Comparison of ENCODE assay signal across 17 cellular contexts in the genomic region with DNA sequence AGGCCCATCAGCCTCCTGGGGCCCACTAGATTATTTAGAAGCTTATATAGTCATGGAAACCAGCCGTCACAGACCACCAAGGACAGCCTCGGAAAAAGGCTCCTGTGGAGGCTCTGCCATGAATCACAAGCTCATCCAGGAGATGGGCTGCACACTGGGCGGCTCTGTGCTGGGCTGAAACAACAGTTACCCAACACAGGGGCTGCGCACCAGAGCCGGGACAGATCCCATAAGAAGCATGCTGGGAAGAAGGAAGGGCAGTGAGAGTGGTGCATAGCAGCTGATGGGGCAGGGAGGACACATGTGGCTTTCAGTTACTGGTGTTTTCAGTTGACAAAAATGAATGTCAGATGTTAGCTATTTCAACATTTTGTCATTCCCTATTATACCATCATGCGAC.
A peak's percentile ranks its signal among the peaks of the same experiment; 100 is the strongest.
DNase-seq lines count a peak whose midpoint lies in the region; ATAC-seq, FAIRE-seq and TF ChIP-seq lines count a peak whose summit lies in the region.
"Had no signal": no experiment of that assay in that cellular context is flagged by ENCODE, and none has a peak within 500 bp of the region (broad histone marks: within the 10 kb centered on the region; RNA-seq: fewer than 3 reads in every experiment).

No MANE protein-coding gene starts in this region.

- POLR2A ChIA-PET in activated CD8-positive, alpha-beta T cell treated with anti-CD3 and anti-CD28 coated beads for 36 hours (lab: Charles Lee), result interaction anchor here (0.5 to 1.9 kb wide), 5 partner anchors 10 to 81 kb away, joined by 3 to 4 read pairs (median 3); no protein-coding TSS in a partner anchor
- POLR2A ChIA-PET in activated CD8-positive, alpha-beta T cell treated with anti-CD3 and anti-CD28 coated beads, Interleukin-2, amount 10 ng/mL, durations not matched to agents 7 days and 5 days (lab: Charles Lee), result no interaction called here

- no peaks in the 10 kb centered on the region for H3K9me3 ChIP-seq in suprapubic skin
- no peaks in the 10 kb centered on the region for H3K9me3 ChIP-seq in WERI-Rb-1 (ENCODE audit: severe bottlenecking)

- H3K36me3 Mint-ChIP-seq in activated CD8-positive, alpha-beta T cell treated with anti-CD3 and anti-CD28 coated beads for 36 hours (ENCODE audit: low read depth), result peaks cover 73% of the 10 kb centered on the region
- H3K36me3 Mint-ChIP-seq in activated CD8-positive, alpha-beta T cell treated with anti-CD3 and anti-CD28 coated beads, Interleukin-2, amount 10 ng/mL, durations not matched to agents 7 days and 5 days (ENCODE audit: low read depth), result peaks cover 79% of the 10 kb centered on the region
- H3K36me3 Mint-ChIP-seq in brain, result peaks cover 95% of the 10 kb centered on the region

- H3K36me3 ChIP-seq in suprapubic skin (peaks cover 82% of the 10 kb centered on the region), WERI-Rb-1 (peaks cover 83% of the 10 kb centered on the region)
- H3K36me3 ChIP-seq: neural progenitor cell had no signal

- intact Hi-C loops in activated CD8-positive, alpha-beta T cell treated with anti-CD3 and anti-CD28 coated beads for 36 hours (cut with micrococcal nuclease), result no loop called here

- H3K4me1 ChIP-seq in suprapubic skin, result no peaks in the 10 kb centered on the region
- H3K4me1 ChIP-seq: neural progenitor cell had no signal

- no peak for ATAC-seq in activated CD8-positive, alpha-beta T cell treated with anti-CD3 and anti-CD28 coated beads for 36 hours
- ATAC-seq in activated CD8-positive, alpha-beta T cell treated with anti-CD3 and anti-CD28 coated beads, Interleukin-2, amount 10 ng/mL, durations not matched to agents 7 days and 5 days, result no peak
- ATAC-seq: activated CD4-positive, CD25-positive, alpha-beta regulatory T cell treated with anti-CD3 and anti-CD28 coated beads, Interleukin-2, amount 50 U/mL, for 24 hours; stimulated activated naive B cell treated with anti-CD40 and anti-IgM and Interleukin-4, amounts not matched to agents 10 μg/mL and 1 μg/mL and 100 μg/mL, for 72 hours had no signal

- H3K4me1 Mint-ChIP-seq in activated CD8-positive, alpha-beta T cell treated with anti-CD3 and anti-CD28 coated beads for 36 hours (ENCODE audit: low read depth), result peaks cover 11% of the 10 kb centered on the region
- H3K4me1 Mint-ChIP-seq in activated CD8-positive, alpha-beta T cell treated with anti-CD3 and anti-CD28 coated beads, Interleukin-2, amount 10 ng/mL, durations not matched to agents 7 days and 5 days (ENCODE audit: low read depth), result peaks cover 10% of the 10 kb centered on the region
- peaks cover 5% of the 10 kb centered on the region for H3K4me1 Mint-ChIP-seq in brain
- H3K4me1 Mint-ChIP-seq: CD14-positive monocyte had no signal

- no peaks in the 10 kb centered on the region for H3K27me3 Mint-ChIP-seq in activated CD8-positive, alpha-beta T cell treated with anti-CD3 and anti-CD28 coated beads for 36 hours
- H3K27me3 Mint-ChIP-seq in activated CD8-positive, alpha-beta T cell treated with anti-CD3 and anti-CD28 coated beads, Interleukin-2, amount 10 ng/mL, durations not matched to agents 7 days and 5 days (ENCODE audit: low read depth), result no peaks in the 10 kb centered on the region
- no peaks in the 10 kb centered on the region for H3K27me3 Mint-ChIP-seq in brain
- H3K27me3 Mint-ChIP-seq: IgD-negative memory B cell; stimulated activated naive B cell treated with anti-CD40 and anti-IgM and Interleukin-4, amounts not matched to agents 10 μg/mL and 1 μg/mL and 100 μg/mL, for 72 hours had no signal

- H3K9me3 Mint-ChIP-seq in activated CD8-positive, alpha-beta T cell treated with anti-CD3 and anti-CD28 coated beads for 36 hours, result no peaks in the 10 kb centered on the region
- no peaks in the 10 kb centered on the region for H3K9me3 Mint-ChIP-seq in activated CD8-positive, alpha-beta T cell treated with anti-CD3 and anti-CD28 coated beads, Interleukin-2, amount 10 ng/mL, durations not matched to agents 7 days and 5 days (ENCODE audit: insufficient read depth)
- no peaks in the 10 kb centered on the region for H3K9me3 Mint-ChIP-seq in brain
- H3K9me3 Mint-ChIP-seq: IgD-negative memory B cell; neural progenitor cell; stimulated activated naive B cell treated with anti-CD40 and anti-IgM and Interleukin-4, amounts not matched to agents 10 μg/mL and 1 μg/mL and 100 μg/mL, for 72 hours had no signal

- WGBS in suprapubic skin, result 67% methylated on average over 6 of the region's 6 CpGs

- no peak for TF ChIP-seq EP300 in suprapubic skin (IDR thresholded peaks at IDR 0.05)

- H3K27ac Mint-ChIP-seq in activated CD8-positive, alpha-beta T cell treated with anti-CD3 and anti-CD28 coated beads for 36 hours, result peak overlapping the region; percentile 25
- no peak overlapping the region for H3K27ac Mint-ChIP-seq in activated CD8-positive, alpha-beta T cell treated with anti-CD3 and anti-CD28 coated beads, Interleukin-2, amount 10 ng/mL, durations not matched to agents 7 days and 5 days
- H3K27ac Mint-ChIP-seq in brain, result peak overlapping the region in 3 of 5 experiments; percentile 36 to 89 (median 77)
- H3K27ac Mint-ChIP-seq: IgD-negative memory B cell, neural progenitor cell had no signal

- H3K27ac ChIP-seq in suprapubic skin (peak overlapping the region; percentile 38), WERI-Rb-1 (no peak overlapping the region)
- H3K27ac ChIP-seq: 22Rv1, neural progenitor cell, RWPE1 had no signal

- TF ChIP-seq POLR2A in suprapubic skin (IDR thresholded peaks at IDR 0.05), result no peak

- CTCF ChIA-PET in activated CD8-positive, alpha-beta T cell treated with anti-CD3 and anti-CD28 coated beads for 36 hours (lab: Charles Lee), result interaction anchor here (1.0 to 2.4 kb wide), 4 partner anchors 8 to 87 kb away, joined by 3 to 13 read pairs (median 4); no protein-coding TSS in a partner anchor
- CTCF ChIA-PET in activated CD8-positive, alpha-beta T cell treated with anti-CD3 and anti-CD28 coated beads, Interleukin-2, amount 10 ng/mL, durations not matched to agents 7 days and 5 days (lab: Charles Lee), result interaction anchor here (1.1 to 13.0 kb wide), 2 partner anchors 10 to 83 kb away, joined by 3 to 275 read pairs; partner anchors contain the start of gene XPO6

- H3K4me3 Mint-ChIP-seq in activated CD8-positive, alpha-beta T cell treated with anti-CD3 and anti-CD28 coated beads for 36 hours, result no peak overlapping the region
- H3K4me3 Mint-ChIP-seq in activated CD8-positive, alpha-beta T cell treated with anti-CD3 and anti-CD28 coated beads, Interleukin-2, amount 10 ng/mL, durations not matched to agents 7 days and 5 days, result no peak overlapping the region
- H3K4me3 Mint-ChIP-seq in brain, result no peak overlapping the region
- H3K4me3 Mint-ChIP-seq: CD14-positive monocyte; IgD-negative memory B cell; neural progenitor cell; stimulated activated naive B cell treated with anti-CD40 and anti-IgM and Interleukin-4, amounts not matched to agents 10 μg/mL and 1 μg/mL and 100 μg/mL, for 72 hours had no signal

- no peak for DNase-seq in activated CD8-positive, alpha-beta T cell treated with anti-CD3 and anti-CD28 coated beads for 36 hours
- DNase-seq in activated CD8-positive, alpha-beta T cell treated with anti-CD3 and anti-CD28 coated beads, Interleukin-2, amount 10 ng/mL, durations not matched to agents 7 days and 5 days, result no peak
- DNase-seq in myocyte (ENCODE audit: low read depth) (peak; percentile 32), suprapubic skin (ENCODE audit: low spot score in 2 of 2) (no peak), HTR-8/SVneo (ENCODE audit: insufficient read length, low spot score) (no peak), WERI-Rb-1 (no peak)
- no peak for DNase-seq in activated CD4-positive, alpha-beta T cell treated with anti-CD3 and anti-CD28 coated beads for 48 hours
- DNase-seq: dermis blood vessel endothelial cell; stimulated activated naive B cell treated with anti-CD40 and anti-IgM and Interleukin-4, amounts not matched to agents 10 μg/mL and 1 μg/mL and 100 μg/mL, for 72 hours had no signal

- no peak for TF ChIP-seq CTCF in activated CD8-positive, alpha-beta T cell treated with anti-CD3 and anti-CD28 coated beads for 36 hours (IDR thresholded peaks at IDR 0.05)
- TF ChIP-seq CTCF in brain (conservative IDR thresholded peaks at IDR 0.05) (no peak), suprapubic skin (IDR thresholded peaks at IDR 0.05) (no peak), WERI-Rb-1 (IDR thresholded peaks at IDR 0.05; ENCODE audit: low read depth, low read length) (no peak)

- no peak for FAIRE-seq in HTR-8/SVneo (lab: Jason Lieb, UNC)
- FAIRE-seq: astrocyte had no signal

- H3K4me3 ChIP-seq in suprapubic skin, result no peak overlapping the region
- no peak overlapping the region for H3K4me3 ChIP-seq in WERI-Rb-1 (ENCODE audit: low read depth, low read length)
- H3K4me3 ChIP-seq: neural progenitor cell had no signal

- H3K27me3 ChIP-seq in suprapubic skin (no peaks in the 10 kb centered on the region), WERI-Rb-1 (ENCODE audit: insufficient read depth, low read depth, severe bottlenecking) (no peaks in the 10 kb centered on the region)
- H3K27me3 ChIP-seq: neural progenitor cell had no signal
